In the genomic region with DNA sequence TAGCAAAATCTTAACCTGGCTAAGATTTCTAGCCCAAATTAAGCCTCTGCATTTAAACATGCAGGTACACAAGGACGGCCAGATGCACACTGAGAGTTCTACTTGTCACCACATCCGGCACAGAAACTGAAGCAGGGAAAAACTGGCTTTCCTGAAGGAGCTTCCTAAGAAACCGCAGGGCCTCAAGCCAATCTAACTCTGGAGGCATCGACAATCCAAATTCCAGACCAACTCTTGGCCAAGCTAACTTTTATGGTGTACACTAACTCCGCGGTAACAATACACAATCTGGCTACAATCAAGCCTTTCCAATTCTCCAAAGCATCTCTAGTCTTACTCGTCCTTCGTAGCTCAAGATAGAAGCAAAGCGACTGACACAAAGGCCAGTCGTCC, we compare ENCODE assay signal across 8 cellular contexts. TPM values are rescaled to one million over a fixed set of nuclear protein-coding genes. Genes with fewer than 3 reads are reported as not detected.
A peak's percentile ranks its signal among the peaks of the same experiment; 100 is the strongest.
DNase-seq lines count a peak whose midpoint lies in the region; ATAC-seq, FAIRE-seq and TF ChIP-seq lines count a peak whose summit lies in the region.

No MANE protein-coding gene starts in this region.

- H3K36me3 ChIP-seq in small intestine (ENCODE audit: control insufficient read depth in 2 of 2, insufficient read depth in 2 of 2, low read length in 2 of 2), result no peaks in the 10 kb centered on the region

- H3K27me3 ChIP-seq in small intestine (ENCODE audit: control insufficient read depth in 2 of 2, insufficient read depth in 2 of 2, low read length in 2 of 2), result no peaks in the 10 kb centered on the region

- 2 to 5% (median 3%) methylated on average over 10 of the region's 10 CpGs for WGBS in small intestine, 3 donors

- CTCF ChIA-PET in Calu3 (lab: Charles Lee), result interaction anchor here (0.9 to 1.2 kb wide), 3 partner anchors 52 to 130 kb away, joined by 3 to 5 read pairs (median 4); partner anchors contain the start of gene SPA17

- no TSS peak for BruUV-seq in Calu3 (replicated peaks; lab: Mats Ljungman, UMichigan)

- peak overlapping the region; percentile 78 for H3K27ac Mint-ChIP-seq in Calu3 (ENCODE audit: unreplicated experiment)
- H3K27ac Mint-ChIP-seq in glutamatergic neuron (ENCODE audit: unreplicated experiment), result peak overlapping the region; percentile 82

- H3K4me3 ChIP-seq in WI38 (ENCODE audit: low read depth, low read length), result peak overlapping the region; percentile 69
- peak overlapping the region; percentile 98 to 99 for H3K4me3 ChIP-seq in small intestine (ENCODE audit: low read depth in 1 of 2, low read length in 2 of 2)

- H3K4me1 ChIP-seq in small intestine (ENCODE audit: control insufficient read depth in 2 of 2, insufficient read depth in 1 of 2, low read depth in 1 of 2, low read length in 1 of 2), result peaks cover 0 to 6% of the 10 kb centered on the region in 2 donors

- FAIRE-seq in small intestine (lab: Jason Lieb, UNC), result no peak

- H3K36me3 Mint-ChIP-seq in Calu3 (ENCODE audit: insufficient read depth, unreplicated experiment) (peaks cover 15% of the 10 kb centered on the region), glutamatergic neuron (ENCODE audit: unreplicated experiment) (no peaks in the 10 kb centered on the region)

- no peaks in the 10 kb centered on the region for H3K4me1 Mint-ChIP-seq in Calu3 (ENCODE audit: low read depth, unreplicated experiment)
- peaks cover 7% of the 10 kb centered on the region for H3K4me1 Mint-ChIP-seq in glutamatergic neuron (ENCODE audit: low read depth, unreplicated experiment)

- intact Hi-C loops in Calu3 (cut with micrococcal nuclease; ENCODE audit: unreplicated experiment), result loop anchor here (5.0 kb wide), 1 partner anchor 37 kb away; the partner anchor contains the start of gene ESAM

- no peaks in the 10 kb centered on the region for H3K27me3 Mint-ChIP-seq in Calu3 (ENCODE audit: unreplicated experiment)
- H3K27me3 Mint-ChIP-seq in glutamatergic neuron (ENCODE audit: unreplicated experiment), result peaks cover 3% of the 10 kb centered on the region

- H3K27ac ChIP-seq in small intestine (ENCODE audit: low read depth in 1 of 2, low read length in 1 of 2), result peak overlapping the region in 1 of 2 donors; percentile 100

- DNase-seq in Calu3, result peak; percentile 5
- no peak for DNase-seq in glutamatergic neuron
- DNase-seq in small intestine, result peak; percentile 35
- no peak for DNase-seq in stimulated activated CD4-positive, alpha-beta T cell treated with anti-CD3 and anti-CD28 coated beads, Interleukin-4, amount 100 ng/mL, for 24 hours
- no peak for DNase-seq in GM19238 (ENCODE audit: insufficient read length, low spot score)

- H3K9me3 Mint-ChIP-seq in Calu3 (ENCODE audit: low read depth, unreplicated experiment) (no peaks in the 10 kb centered on the region), glutamatergic neuron (ENCODE audit: unreplicated experiment) (no peaks in the 10 kb centered on the region)

- H3K4me3 Mint-ChIP-seq in Calu3 (ENCODE audit: low read depth, unreplicated experiment) (peak overlapping the region; percentile 99), glutamatergic neuron (ENCODE audit: unreplicated experiment) (peak overlapping the region; percentile 87)

- H3K9me3 ChIP-seq in small intestine (ENCODE audit: control insufficient read depth, low read depth), result no peaks in the 10 kb centered on the region

- ATAC-seq in GM19372 (IDR thresholded peaks at IDR 0.05; ENCODE audit: low read depth, unreplicated experiment) (peak; percentile 7), HG03439 (IDR thresholded peaks at IDR 0.05; ENCODE audit: unreplicated experiment) (peak; percentile 6)

- TF ChIP-seq CTCF in Calu3 (IDR thresholded peaks at IDR 0.05; ENCODE audit: unreplicated experiment) (no peak), WI38 (IDR thresholded peaks at IDR 0.05; ENCODE audit: low read depth, low read length) (no peak), glutamatergic neuron (IDR thresholded peaks at IDR 0.05; ENCODE audit: partially characterized antibody, unreplicated experiment) (no peak)

RNA-seq across cellular contexts. Expression of gene MSANTD2, which starts 1.2 kb away (rescaled TPM):
- total RNA-seq in Calu3 (2022) (12.6 and 13.0 TPM in 2 replicates), glutamatergic neuron (ENCODE audit: unreplicated experiment) (22.8 TPM)
- 1 to 10 TPM; 4.4 to 6.5 (median 6.2) TPM for polyA plus RNA-seq in small intestine

RNA-seq across cellular contexts. Expression of gene ESAM, which starts 36.9 kb away (rescaled TPM):
- 1.0 and 1.1 TPM in 2 replicates for total RNA-seq in Calu3 (2022)
- total RNA-seq in glutamatergic neuron (ENCODE audit: unreplicated experiment), result 0.54 TPM
- polyA plus RNA-seq in small intestine, result 10 to 100 TPM in 1 of 3 donors, 1 to 10 TPM in 1, under 1 TPM in 1; 0.67 to 38.3 (median 1.4) TPM

RNA-seq across cellular contexts. Expression of gene VSIG2, which starts 46.9 kb away (rescaled TPM):
- total RNA-seq in Calu3 (2022), result not detected in 2 replicates
- total RNA-seq in glutamatergic neuron (ENCODE audit: unreplicated experiment), result not detected
- under 1 TPM in 1 of 3 donors, not detected in 2; 0.91 TPM for polyA plus RNA-seq in small intestine

RNA-seq across cellular contexts. Expression of gene NRGN, which starts 59.2 kb away (rescaled TPM):
- total RNA-seq in Calu3 (2022) (5.8 and 6.0 TPM in 2 replicates), glutamatergic neuron (ENCODE audit: unreplicated experiment) (28.9 TPM)
- 1 to 10 TPM in 1 of 3 donors, under 1 TPM in 1, not detected in 1; 0.67 to 6.5 TPM for polyA plus RNA-seq in small intestine

Comparison
In these comparisons a context has a peak if more than half of its experiments do, and no peak if none do; other contexts are left out.
1. DNase-seq: peak in Calu3 (single experiment) and small intestine (single experiment); none in glutamatergic neuron (single experiment), stimulated activated CD4-positive, alpha-beta T cell treated with anti-CD3 and anti-CD28 coated beads, Interleukin-4, amount 100 ng/mL, for 24 hours (single experiment) and GM19238 (single experiment).